8 cellular contexts compared by ENCODE assay signal in genomic region chr10:132540456-132540855, GRCh38. TPM values are rescaled to one million over a fixed set of nuclear protein-coding genes. Genes with fewer than 3 reads are reported as not detected.
A peak's percentile ranks its signal among the peaks of the same experiment; 100 is the strongest.
DNase-seq lines count a peak whose midpoint lies in the region; ATAC-seq and TF ChIP-seq lines count a peak whose summit lies in the region.

No MANE protein-coding gene starts in this region.

- peak; percentile 38 for TF ChIP-seq CTCF in AG04450 (IDR thresholded peaks at IDR 0.05; ENCODE audit: low read depth, low read length)
- peak; percentile 44 for TF ChIP-seq CTCF in HFF-Myc (IDR thresholded peaks at IDR 0.05; ENCODE audit: low read depth, low read length, missing control alignments)
- no peak for TF ChIP-seq CTCF in breast epithelium (IDR thresholded peaks at IDR 0.05)
- no peak for TF ChIP-seq CTCF in mesothelial cell of epicardium (IDR thresholded peaks at IDR 0.05; ENCODE audit: unreplicated experiment)

- no peaks in the 10 kb centered on the region for H3K36me3 Mint-ChIP-seq in mesothelial cell of epicardium

- H3K27me3 ChIP-seq in AG04450 (ENCODE audit: control insufficient read depth, insufficient read depth, low read length) (no peaks in the 10 kb centered on the region), breast epithelium (no peaks in the 10 kb centered on the region)

- CTCF ChIA-PET in AG04450 (lab: Charles Lee), result interaction anchor here (0.6 to 1.8 kb wide), 2 partner anchors 81 to 85 kb away, joined by 3 to 10 read pairs; no protein-coding TSS in a partner anchor

- peaks cover 53% of the 10 kb centered on the region for H3K4me1 Mint-ChIP-seq in mesothelial cell of epicardium

- H3K27me3 Mint-ChIP-seq in mesothelial cell of epicardium (ENCODE audit: low read depth), result no peaks in the 10 kb centered on the region

- H3K9me3 ChIP-seq in AG04450 (ENCODE audit: control insufficient read depth, insufficient read depth, low read length) (no peaks in the 10 kb centered on the region; the same call in 1 of the 2 replicates), breast epithelium (no peaks in the 10 kb centered on the region)

- H3K27ac ChIP-seq in AG04450 (ENCODE audit: low read depth, low read length) (no peak overlapping the region), breast epithelium (peak overlapping the region in 1 of 2 donors; percentile 43)

- peak overlapping the region; percentile 42 for H3K4me3 ChIP-seq in AG04450 (ENCODE audit: low read depth, low read length)
- H3K4me3 ChIP-seq in HFF-Myc (replicated peaks; ENCODE audit: low read depth, low read length), result peak overlapping the region; percentile 26
- peak overlapping the region in 2 of 3 donors; percentile 0 to 35 for H3K4me3 ChIP-seq in breast epithelium

- peak overlapping the region; percentile 54 for H3K4me3 Mint-ChIP-seq in mesothelial cell of epicardium

- no peak for TF ChIP-seq POLR2A in breast epithelium (IDR thresholded peaks at IDR 0.05)

- POLR2A ChIA-PET in AG04450 (lab: Yijun Ruan, JAX), result no interaction called here

- H3K36me3 ChIP-seq in breast epithelium, result no peaks in the 10 kb centered on the region

- peaks cover 6 to 22% of the 10 kb centered on the region in 2 donors for H3K4me1 ChIP-seq in breast epithelium

- H3K9me3 Mint-ChIP-seq in mesothelial cell of epicardium, result no peaks in the 10 kb centered on the region

- intact Hi-C loops in breast epithelium (cut with DNase I; ENCODE audit: low total_unique reads), result no loop called here

- peak overlapping the region; percentile 65 for H3K27ac Mint-ChIP-seq in mesothelial cell of epicardium

- DNase-seq in AG04450 (ENCODE audit: low read depth, low spot score), result no peak
- DNase-seq in HFF-Myc (ENCODE audit: extremely low read depth, low read depth), result no peak
- DNase-seq in breast epithelium (ENCODE audit: low spot score in 2 of 2), result no peak
- peak in 1 of 2 experiments; percentile 16 for DNase-seq in mesothelial cell of epicardium (ENCODE audit: low spot score in 2 of 2, unreplicated experiment in 2 of 2)
- DNase-seq in RKO (ENCODE audit: low spot score), result no peak
- no peak for DNase-seq in NCI-H1436 treated with DMSO at 0.1 percent for 48 hours (lab: John Stamatoyannopoulos, UW)
- no peak for DNase-seq in HCEC 1CT

- ATAC-seq in HG03432 (IDR thresholded peaks at IDR 0.05; ENCODE audit: unreplicated experiment), result no peak

RNA-seq across cellular contexts. Expression of gene INPP5A, which starts 2.9 kb away (rescaled TPM):
- polyA plus RNA-seq in AG04450 (2011; rRNA removed), result 20.2 and 22.5 TPM in 2 replicates
- 19.8 and 25.7 TPM in 2 replicates for polyA minus RNA-seq in AG04450 (2011; rRNA and poly(A)+ RNA removed)
- total RNA-seq in breast epithelium, result 10 to 100 TPM; 26.6 to 50.6 (median 38.7) TPM
- 36.4 to 41.8 TPM (median 41.0 TPM) in 3 replicates for total RNA-seq in mesothelial cell of epicardium

Comparison
In these comparisons a context has a peak if more than half of its experiments do, and no peak if none do; other contexts are left out.
1. CTCF ChIP-seq: peak in AG04450 (single experiment) and HFF-Myc (single experiment); none in breast epithelium (0 of 3) and mesothelial cell of epicardium (single experiment).
2. Peak in every context shown above with its lines, with median percentiles within 50 percentile points of each other: H3K4me3 ChIP-seq.